In the genomic region with DNA sequence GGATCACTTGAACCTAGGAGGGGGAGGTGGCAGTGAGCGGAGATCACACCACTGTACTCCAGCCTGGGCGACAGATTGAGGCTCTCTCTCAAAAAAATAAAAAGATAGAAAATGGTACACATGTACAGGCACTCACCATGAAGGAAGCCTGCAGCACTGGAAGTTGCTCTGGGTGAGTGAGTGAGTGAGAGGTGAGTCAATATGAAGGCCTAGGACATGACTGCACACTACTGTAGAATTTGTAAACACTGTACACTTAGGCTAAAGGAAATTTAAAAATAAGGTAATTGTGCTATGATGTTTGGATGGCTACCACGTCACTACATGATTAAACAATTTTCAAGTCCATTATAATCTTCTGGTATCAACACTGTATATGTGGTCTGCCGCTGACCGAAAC, we compare ENCODE assay signal across 20 cellular contexts.
"Had no signal": no experiment of that assay in that cellular context is flagged by ENCODE, and none has a peak within 500 bp of the region (broad histone marks: within the 10 kb centered on the region; RNA-seq: fewer than 3 reads in every experiment).

No MANE protein-coding gene starts in this region.

- H3K4me1 ChIP-seq: lower lobe of right lung, parathyroid adenoma had no signal

- DNase-seq: activated effector memory CD4-positive, alpha-beta T cell treated with anti-CD3 and anti-CD28 coated beads, Interleukin-2, amount 50 U/mL, for 16 hours; activated naive CD4-positive, alpha-beta T cell treated with anti-CD3 and anti-CD28 coated beads, Interleukin-2, amount 50 U/mL, for 16 hours; activated T-cell treated with anti-CD3 and anti-CD28 coated beads, Interleukin-2, amount 50 U/mL, for 72 hours; cerebellar nuclear complex; cortex of kidney; glutamatergic neuron; hippocampal formation; islet precursor cell; lower lobe of right lung; stimulated activated CD4-positive, alpha-beta T cell treated with anti-CD3 and anti-CD28 coated beads, Interleukin-4, amount 100 ng/mL, for 4 hours; T-helper 1 cell; T1000; upper lobe of left lung had no signal

- H3K36me3 ChIP-seq: ascending aorta, esophagus muscularis mucosa, lower lobe of right lung, thoracic aorta, upper lobe of left lung had no signal

- H3K27me3 Mint-ChIP-seq: natural killer cell treated with Interleukin-12 subunit alpha and Interleukin-12 subunit beta and Interleukin-15 and Interleukin-18, amount 100 ng/mL, for 72 hours; stimulated activated memory B cell treated with anti-CD40 and anti-IgM and Interleukin-4, amounts not matched to agents 10 μg/mL and 1 μg/mL and 100 μg/mL, for 72 hours had no signal

- H3K27ac ChIP-seq: ascending aorta, esophagus muscularis mucosa, lower lobe of right lung, parathyroid adenoma, thoracic aorta, upper lobe of left lung had no signal

- ATAC-seq: activated T-cell treated with anti-CD3 and anti-CD28 coated beads, Interleukin-2, amount 50 U/mL, for 72 hours; lower lobe of right lung; natural killer cell treated with Interleukin-12 subunit alpha and Interleukin-12 subunit beta and Interleukin-15 and Interleukin-18, amount 100 ng/mL, for 72 hours; sciatic nerve; stimulated activated memory B cell treated with anti-CD40 and anti-IgM and Interleukin-4, amounts not matched to agents 10 μg/mL and 1 μg/mL and 100 μg/mL, for 72 hours had no signal

- H3K4me3 ChIP-seq: ascending aorta, esophagus muscularis mucosa, lower lobe of right lung, thoracic aorta, upper lobe of left lung had no signal

- H3K27ac Mint-ChIP-seq: activated T-cell treated with anti-CD3 and anti-CD28 coated beads, Interleukin-2, amount 50 U/mL, for 72 hours; natural killer cell treated with Interleukin-12 subunit alpha and Interleukin-12 subunit beta and Interleukin-15 and Interleukin-18, amount 100 ng/mL, for 72 hours; stimulated activated memory B cell treated with anti-CD40 and anti-IgM and Interleukin-4, amounts not matched to agents 10 μg/mL and 1 μg/mL and 100 μg/mL, for 72 hours had no signal

- H3K4me3 Mint-ChIP-seq: activated T-cell treated with anti-CD3 and anti-CD28 coated beads, Interleukin-2, amount 50 U/mL, for 72 hours; natural killer cell treated with Interleukin-12 subunit alpha and Interleukin-12 subunit beta and Interleukin-15 and Interleukin-18, amount 100 ng/mL, for 72 hours; stimulated activated memory B cell treated with anti-CD40 and anti-IgM and Interleukin-4, amounts not matched to agents 10 μg/mL and 1 μg/mL and 100 μg/mL, for 72 hours had no signal

- H3K27me3 ChIP-seq: ascending aorta, esophagus muscularis mucosa, upper lobe of left lung had no signal
